In the genomic region with DNA sequence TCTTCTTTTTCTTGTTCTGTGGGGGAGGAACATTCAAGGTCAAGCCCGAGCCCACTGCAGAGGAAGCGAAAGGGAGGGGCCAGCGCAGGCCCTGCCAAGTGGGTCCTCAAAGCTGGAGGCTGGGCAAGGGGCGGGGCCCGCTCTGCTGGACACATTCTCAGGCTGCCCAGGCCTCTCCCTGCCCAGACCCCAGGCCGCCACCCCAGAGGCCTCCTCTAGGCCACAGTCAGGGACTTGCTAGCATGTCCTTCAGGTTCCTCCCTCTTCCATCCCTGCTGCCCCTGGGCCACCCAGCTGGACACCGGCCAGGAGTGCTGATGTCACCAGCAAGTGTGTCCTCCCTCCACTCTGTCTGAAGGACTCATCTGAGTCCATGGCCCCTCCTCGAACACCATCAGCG, we compare ENCODE assay signal across 17 cellular contexts. TPM values are rescaled to one million over a fixed set of nuclear protein-coding genes. Genes with fewer than 3 reads are reported as not detected.
"Had no signal": no experiment of that assay in that cellular context is flagged by ENCODE, and none has a peak within 500 bp of the region (broad histone marks: within the 10 kb centered on the region; RNA-seq: fewer than 3 reads in every experiment).

No MANE protein-coding gene starts in this region.

- H3K4me3 Mint-ChIP-seq: activated CD4-positive, alpha-beta T cell treated with anti-CD3 and anti-CD28 coated beads, Interleukin-2, amount 10 ng/mL, durations not matched to agents 7 days and 5 days; activated naive CD4-positive, alpha-beta T cell treated with anti-CD3 and anti-CD28 coated beads, Interleukin-2, amount 10 ng/mL, durations not matched to agents 7 days and 5 days; natural killer cell; stimulated activated memory B cell treated with anti-CD40 and anti-IgM and Interleukin-4, amounts not matched to agents 10 μg/mL and 1 μg/mL and 100 μg/mL, for 72 hours; type B pancreatic cell had no signal

- DNase-seq: activated CD4-positive, alpha-beta T cell treated with anti-CD3 and anti-CD28 coated beads, Interleukin-2, amount 10 ng/mL, durations not matched to agents 7 days and 5 days; activated CD4-positive, CD25-positive, alpha-beta regulatory T cell; activated CD8-positive, alpha-beta memory T cell treated with anti-CD3 and anti-CD28 coated beads for 24 hours; activated naive CD4-positive, alpha-beta T cell treated with anti-CD3 and anti-CD28 coated beads, Interleukin-2, amount 10 ng/mL, durations not matched to agents 7 days and 5 days; effector memory CD4-positive, alpha-beta T cell; gastrocnemius medialis; kidney; mucosa of descending colon; natural killer cell; retina had no signal

- H3K36me3 Mint-ChIP-seq: activated naive CD4-positive, alpha-beta T cell treated with anti-CD3 and anti-CD28 coated beads, Interleukin-2, amount 10 ng/mL, durations not matched to agents 7 days and 5 days; natural killer cell; stimulated activated memory B cell treated with anti-CD40 and anti-IgM and Interleukin-4, amounts not matched to agents 10 μg/mL and 1 μg/mL and 100 μg/mL, for 72 hours had no signal

- H3K27ac ChIP-seq: body of pancreas, gastrocnemius medialis, pancreas had no signal

- H3K27me3 Mint-ChIP-seq: activated CD4-positive, alpha-beta T cell treated with anti-CD3 and anti-CD28 coated beads, Interleukin-2, amount 10 ng/mL, durations not matched to agents 7 days and 5 days; activated naive CD4-positive, alpha-beta T cell treated with anti-CD3 and anti-CD28 coated beads, Interleukin-2, amount 10 ng/mL, durations not matched to agents 7 days and 5 days; stimulated activated memory B cell treated with anti-CD40 and anti-IgM and Interleukin-4, amounts not matched to agents 10 μg/mL and 1 μg/mL and 100 μg/mL, for 72 hours; type B pancreatic cell had no signal

- H3K9me3 ChIP-seq: body of pancreas, gastrocnemius medialis, mucosa of descending colon, pancreas had no signal

- H3K4me1 ChIP-seq: body of pancreas, gastrocnemius medialis, pancreas had no signal

- H3K27ac Mint-ChIP-seq: activated CD4-positive, alpha-beta T cell treated with anti-CD3 and anti-CD28 coated beads, Interleukin-2, amount 10 ng/mL, durations not matched to agents 7 days and 5 days; activated naive CD4-positive, alpha-beta T cell treated with anti-CD3 and anti-CD28 coated beads, Interleukin-2, amount 10 ng/mL, durations not matched to agents 7 days and 5 days; natural killer cell; stimulated activated memory B cell treated with anti-CD40 and anti-IgM and Interleukin-4, amounts not matched to agents 10 μg/mL and 1 μg/mL and 100 μg/mL, for 72 hours; type B pancreatic cell had no signal

- H3K27me3 ChIP-seq: body of pancreas, pancreas had no signal

- H3K9me3 Mint-ChIP-seq: activated CD4-positive, alpha-beta T cell treated with anti-CD3 and anti-CD28 coated beads, Interleukin-2, amount 10 ng/mL, durations not matched to agents 7 days and 5 days; activated naive CD4-positive, alpha-beta T cell treated with anti-CD3 and anti-CD28 coated beads, Interleukin-2, amount 10 ng/mL, durations not matched to agents 7 days and 5 days; natural killer cell; stimulated activated memory B cell treated with anti-CD40 and anti-IgM and Interleukin-4, amounts not matched to agents 10 μg/mL and 1 μg/mL and 100 μg/mL, for 72 hours; type B pancreatic cell had no signal

- H3K4me1 Mint-ChIP-seq: activated CD4-positive, alpha-beta T cell treated with anti-CD3 and anti-CD28 coated beads, Interleukin-2, amount 10 ng/mL, durations not matched to agents 7 days and 5 days; activated naive CD4-positive, alpha-beta T cell treated with anti-CD3 and anti-CD28 coated beads, Interleukin-2, amount 10 ng/mL, durations not matched to agents 7 days and 5 days; natural killer cell; stimulated activated memory B cell treated with anti-CD40 and anti-IgM and Interleukin-4, amounts not matched to agents 10 μg/mL and 1 μg/mL and 100 μg/mL, for 72 hours had no signal

- H3K36me3 ChIP-seq: gastrocnemius medialis had no signal

- ATAC-seq: body of pancreas; gastrocnemius medialis; mucosa of descending colon; natural killer cell; stimulated activated memory B cell treated with anti-CD40 and anti-IgM and Interleukin-4, amounts not matched to agents 10 μg/mL and 1 μg/mL and 100 μg/mL, for 72 hours had no signal

- H3K4me3 ChIP-seq: body of pancreas, gastrocnemius medialis, mucosa of descending colon, pancreas, smooth muscle cell had no signal

RNA-seq across cellular contexts. Expression of gene KIF1A, which starts 44.1 kb away (rescaled TPM):
- total RNA-seq: fibroblast of lung, subcutaneous adipose tissue had no signal
